ENCODE assay signal across 17 cellular contexts in the genomic region with DNA sequence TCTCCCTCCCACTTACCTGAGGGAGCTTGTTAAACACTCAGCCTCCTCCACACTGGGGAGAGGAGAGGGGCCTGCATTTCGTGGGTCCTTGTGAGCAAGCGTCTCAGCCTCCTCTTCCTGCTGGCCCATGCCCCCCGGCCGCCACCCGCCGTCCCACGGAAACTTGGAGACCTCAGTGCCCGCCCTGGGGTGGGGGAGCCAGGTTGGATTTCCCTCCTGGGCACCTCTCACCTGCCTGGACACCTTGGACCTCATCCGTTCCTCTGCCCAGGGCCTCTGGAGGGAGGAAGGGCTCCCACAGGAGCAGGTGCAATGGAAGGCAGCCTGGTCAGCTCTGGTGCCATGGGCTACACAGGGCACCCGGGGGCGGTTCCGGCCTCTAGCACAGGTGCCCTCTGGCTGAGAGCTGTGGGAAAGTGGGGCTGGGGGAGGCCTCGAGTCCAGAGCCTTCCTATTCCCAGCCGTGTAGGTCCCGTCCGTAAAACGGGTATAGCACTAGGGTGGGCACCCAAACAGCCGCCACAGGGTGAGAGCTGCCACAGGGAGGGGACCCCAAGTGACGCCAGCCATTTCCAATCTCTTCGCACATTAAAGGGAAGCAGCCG.
"Had no signal": no experiment of that assay in that cellular context is flagged by ENCODE, and none has a peak within 500 bp of the region (broad histone marks: within the 10 kb centered on the region; RNA-seq: fewer than 3 reads in every experiment).

No MANE protein-coding gene starts in this region.

- H3K27ac ChIP-seq: coronary artery, dorsolateral prefrontal cortex, heart left ventricle, thoracic aorta, transverse colon had no signal

- ATAC-seq: heart left ventricle; naive thymus-derived CD8-positive, alpha-beta T cell had no signal

- FAIRE-seq: islet of Langerhans, small intestine, urothelium cell line had no signal

- DNase-seq: dorsolateral prefrontal cortex; effector CD8-positive, alpha-beta T cell; foreskin melanocyte; heart left ventricle; hippocampal formation; kidney glomerular epithelial cell; naive thymus-derived CD8-positive, alpha-beta T cell; posterior cingulate gyrus; small intestine; stimulated activated CD4-positive, alpha-beta T cell treated with anti-CD3 and anti-CD28 coated beads, Interleukin-12 subunit alpha, Interleukin-12 subunit beta, amount 100 ng/mL, for 4 hours; stimulated activated naive CD4-positive, alpha-beta T cell; stomach; transverse colon had no signal

- H3K27me3 Mint-ChIP-seq: naive thymus-derived CD8-positive, alpha-beta T cell had no signal

- H3K4me3 ChIP-seq: coronary artery, dorsolateral prefrontal cortex, heart left ventricle, stomach, thoracic aorta, transverse colon had no signal

- H3K27me3 ChIP-seq: dorsolateral prefrontal cortex, heart left ventricle, stomach, transverse colon had no signal

- H3K36me3 ChIP-seq: heart left ventricle, thoracic aorta, transverse colon had no signal

- H3K9me3 ChIP-seq: stomach, thoracic aorta, transverse colon had no signal
